ENCODE assay signal across 1 cellular context in the genomic region with DNA sequence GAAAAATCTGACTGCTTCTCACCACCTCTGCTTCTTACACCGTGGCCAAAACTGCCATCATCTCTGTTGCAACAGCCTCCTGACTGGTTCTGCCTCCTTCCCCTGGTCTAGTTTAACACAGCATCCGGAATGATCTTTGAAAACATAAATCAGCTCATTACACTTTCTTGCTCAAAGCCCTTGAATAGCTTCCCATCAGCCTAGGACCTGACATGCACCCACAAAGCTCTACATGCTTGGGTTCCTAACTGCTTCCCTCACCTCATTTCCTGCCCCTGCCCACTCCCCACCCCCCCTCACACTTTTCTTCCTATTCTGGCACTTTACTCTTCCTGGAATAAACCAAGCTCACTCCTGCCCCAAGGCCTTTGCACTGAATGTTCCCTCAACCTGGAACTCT.
TF ChIP-seq lines count a peak whose summit lies in the region.

No MANE protein-coding gene starts in this region.

TF ChIP-seq in SK-N-SH, 30 proteins besides CTCF, POLR2A, EP300 and RAD21 (continued from another document):
- no peak for TF ChIP-seq ZBTB33 (IDR thresholded peaks at IDR 0.05; ENCODE audit: borderline replicate concordance, low read depth)
- TF ChIP-seq TEAD4 (IDR thresholded peaks at IDR 0.05; ENCODE audit: borderline replicate concordance, insufficient read depth) = no peak
- TF ChIP-seq, protein P1, sequence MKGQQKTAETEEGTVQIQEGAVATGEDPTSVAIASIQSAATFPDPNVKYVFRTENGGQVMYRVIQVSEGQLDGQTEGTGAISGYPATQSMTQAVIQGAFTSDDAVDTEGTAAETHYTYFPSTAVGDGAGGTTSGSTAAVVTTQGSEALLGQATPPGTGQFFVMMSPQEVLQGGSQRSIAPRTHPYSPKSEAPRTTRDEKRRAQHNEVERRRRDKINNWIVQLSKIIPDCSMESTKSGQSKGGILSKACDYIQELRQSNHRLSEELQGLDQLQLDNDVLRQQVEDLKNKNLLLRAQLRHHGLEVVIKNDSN (IDR thresholded peaks at IDR 0.05; ENCODE audit: borderline replicate concordance, low read depth) = no peak
